8 cellular contexts compared by ENCODE assay signal in genomic region chr6:125748534-125749111, GRCh38. TPM values are rescaled to one million over a fixed set of nuclear protein-coding genes. Genes with fewer than 3 reads are reported as not detected.
A peak's percentile ranks its signal among the peaks of the same experiment; 100 is the strongest.
DNase-seq lines count a peak whose midpoint lies in the region; ATAC-seq, FAIRE-seq and TF ChIP-seq lines count a peak whose summit lies in the region.

No MANE protein-coding gene starts in this region.

- FAIRE-seq in bronchial epithelial cell (lab: Jason Lieb, UNC) = no peak

- no peak overlapping the region for H4K8ac ChIP-seq in mesenchymal stem cell (ENCODE audit: low read length)

- no peak overlapping the region for H2BK120ac ChIP-seq in mesenchymal stem cell (ENCODE audit: low read depth, low read length)

- H3K79me2 ChIP-seq in OCI-LY7 (ENCODE audit: insufficient read depth, low read depth, low read length) = no peaks in the 10 kb centered on the region

- H3K9me2 ChIP-seq in OCI-LY7 (ENCODE audit: insufficient read depth, low read length) = no peaks in the 10 kb centered on the region

- peaks cover 2% of the 10 kb centered on the region for H3K27me3 ChIP-seq in bronchial epithelial cell (ENCODE audit: control insufficient read depth, insufficient read depth, low read length)
- peaks cover 5 to 58% of the 10 kb centered on the region in 2 experiments for H3K27me3 ChIP-seq in mesenchymal stem cell (ENCODE audit: control insufficient read depth in 1 of 2, insufficient read depth in 1 of 2, low read length in 2 of 2)
- H3K27me3 ChIP-seq in uterus = peaks cover 3 to 24% of the 10 kb centered on the region in 2 donors

- no peak overlapping the region for H3K14ac ChIP-seq in mesenchymal stem cell (ENCODE audit: low read length in 2 of 2)

- no peak overlapping the region for H4K91ac ChIP-seq in mesenchymal stem cell (ENCODE audit: low read length)

- no peak overlapping the region for H3K4ac ChIP-seq in mesenchymal stem cell (ENCODE audit: low read depth in 1 of 2, low read length in 2 of 2)

- H3K4me1 ChIP-seq in OCI-LY7 (ENCODE audit: insufficient read depth, low read length, poor library complexity, severe bottlenecking) (peaks cover 46% of the 10 kb centered on the region), mesenchymal stem cell (ENCODE audit: control insufficient read depth, insufficient read depth, low read depth, low read length) (peaks cover 22% of the 10 kb centered on the region), uterus (no peaks in the 10 kb centered on the region)

- CTCF ChIA-PET in OCI-LY7 (lab: Charles Lee; ENCODE audit: unreplicated experiment) = no interaction called here

- H3K36me3 ChIP-seq in OCI-LY7 (ENCODE audit: insufficient read depth, low read length) (no peaks in the 10 kb centered on the region), bronchial epithelial cell (ENCODE audit: control insufficient read depth, insufficient read depth, low read length) (no peaks in the 10 kb centered on the region), mesenchymal stem cell (ENCODE audit: control insufficient read depth in 1 of 2, insufficient read depth in 2 of 2, low read depth in 1 of 2, low read length in 2 of 2) (no peaks in the 10 kb centered on the region), uterus (no peaks in the 10 kb centered on the region)

- no TSS peak for BruUV-seq in OCI-LY7 (replicated peaks; lab: Mats Ljungman, UMichigan)

- H3K27ac ChIP-seq in OCI-LY7 (ENCODE audit: low read depth, low read length, poor library complexity, severe bottlenecking) (no peak overlapping the region), mesenchymal stem cell (ENCODE audit: low read length, poor library complexity, severe bottlenecking) (no peak overlapping the region), uterus (peak overlapping the region; percentile 68 to 83)

- ATAC-seq in HG03457 (IDR thresholded peaks at IDR 0.05; ENCODE audit: unreplicated experiment) (no peak), HG03095 (IDR thresholded peaks at IDR 0.05; ENCODE audit: unreplicated experiment) (no peak)

- no peaks in the 10 kb centered on the region for H3K79me1 ChIP-seq in mesenchymal stem cell (replicated peaks; ENCODE audit: low read length, poor library complexity, severe bottlenecking)

- intact Hi-C loops in OCI-LY7 (cut with micrococcal nuclease; ENCODE audit: unreplicated experiment) = loop anchor here (2.0 to 5.0 kb wide), 2 partner anchors 32 to 151 kb away; no protein-coding TSS in a partner anchor
- intact Hi-C loops in uterus (cut with DNase I; ENCODE audit: low total_unique reads) = no loop called here

- H3K23ac ChIP-seq in mesenchymal stem cell (ENCODE audit: low read length in 2 of 2) = no peak overlapping the region

- no peak overlapping the region for H3K18ac ChIP-seq in mesenchymal stem cell (ENCODE audit: low read depth in 1 of 2, low read length in 2 of 2)

- H2BK5ac ChIP-seq in mesenchymal stem cell (ENCODE audit: low read depth, low read length, poor library complexity, severe bottlenecking) = no peak overlapping the region

- H2BK15ac ChIP-seq in mesenchymal stem cell (ENCODE audit: low read depth, poor library complexity, severe bottlenecking) = no peak overlapping the region

- no peaks in the 10 kb centered on the region for H4K20me1 ChIP-seq in OCI-LY7 (ENCODE audit: insufficient read depth, low read length)

- peak; percentile 64 for DNase-seq in activated CD8-positive, alpha-beta memory T cell treated with anti-CD3 and anti-CD28 coated beads for 24 hours
- no peak for DNase-seq in activated CD8-positive, alpha-beta memory T cell treated with anti-CD3 and anti-CD28 coated beads, Interleukin-2, amount 50 U/mL, for 4 hours
- DNase-seq in OCI-LY7 (ENCODE audit: low spot score) = no peak
- peak; percentile 20 for DNase-seq in bronchial epithelial cell (ENCODE audit: low read depth)
- peak; percentile 56 for DNase-seq in mesenchymal stem cell
- no peak for DNase-seq in uterus

- H3K4me2 ChIP-seq in OCI-LY7 (ENCODE audit: low read length) (peak overlapping the region; percentile 92), mesenchymal stem cell (ENCODE audit: low read length, poor library complexity, severe bottlenecking) (peak overlapping the region; percentile 96)

- H2AK5ac ChIP-seq in mesenchymal stem cell (ENCODE audit: low read length, severe bottlenecking) = no peak overlapping the region

- peak overlapping the region; percentile 73 for H3K4me3 ChIP-seq in OCI-LY7 (ENCODE audit: low read depth, low read length, poor library complexity, severe bottlenecking)
- H3K4me3 ChIP-seq in bronchial epithelial cell (ENCODE audit: low read depth, low read length) = peak overlapping the region; percentile 78
- peak overlapping the region; percentile 79 to 82 for H3K4me3 ChIP-seq in mesenchymal stem cell (ENCODE audit: insufficient read depth in 1 of 2, low read depth in 1 of 2, low read length in 2 of 2)
- H3K4me3 ChIP-seq in uterus = peak overlapping the region; percentile 34 to 71

- POLR2A ChIA-PET in OCI-LY7 (lab: Charles Lee) = interaction anchor here (0.9 kb wide), 1 partner anchor 447 kb away, joined by 3 read pairs; the partner anchor contains the start of gene HDDC2

- peak overlapping the region; percentile 63 for H3K9ac ChIP-seq in mesenchymal stem cell (ENCODE audit: low read length)

- no peak for TF ChIP-seq CTCF in OCI-LY7 (conservative IDR thresholded peaks at IDR 0.05; ENCODE audit: low read length)
- no peak for TF ChIP-seq CTCF in bronchial epithelial cell (IDR thresholded peaks at IDR 0.05; ENCODE audit: insufficient read depth, low read length, severe bottlenecking)
- no peak for TF ChIP-seq CTCF in uterus (IDR thresholded peaks at IDR 0.05)

- WGBS in mesenchymal stem cell = under 1% methylated on average over 25 of the region's 25 CpGs

- peak overlapping the region; percentile 92 for H2AFZ ChIP-seq in OCI-LY7 (ENCODE audit: low read length)
- H2AFZ ChIP-seq in mesenchymal stem cell (ENCODE audit: low read depth, low read length) = peak overlapping the region; percentile 81

- no peak for TF ChIP-seq POLR2A in uterus (IDR thresholded peaks at IDR 0.05)

- H2BK12ac ChIP-seq in mesenchymal stem cell (ENCODE audit: low read length in 2 of 2) = no peak overlapping the region

- no peaks in the 10 kb centered on the region for H3K9me3 ChIP-seq in OCI-LY7 (ENCODE audit: low read length)
- no peaks in the 10 kb centered on the region for H3K9me3 ChIP-seq in mesenchymal stem cell (ENCODE audit: control insufficient read depth, low read length)
- no peaks in the 10 kb centered on the region for H3K9me3 ChIP-seq in uterus

RNA-seq across cellular contexts. Expression of gene HEY2, which starts 0.8 kb away (rescaled TPM):
- total RNA-seq in OCI-LY7 (2014; rRNA removed; shearing (Covaris generic)) = 0.23 and 0.32 TPM in 2 replicates
- total RNA-seq in OCI-LY7 (2022) (1.3 and 2.0 TPM in 2 replicates), bronchial epithelial cell (0.13 TPM in 1 of 2 replicates, not detected in the other), uterus (1 to 10 TPM in 3 of 4 donors, under 1 TPM in 1; under 0.01 to 9.3 (median 6.9) TPM)
- polyA plus RNA-seq in mesenchymal stem cell (2013, experiment 1 of 2) = 0.29 TPM
- 0.25 TPM for polyA plus RNA-seq in mesenchymal stem cell (2013, experiment 2 of 2)

RNA-seq across cellular contexts. Expression of gene NCOA7, which starts 42.1 kb away (rescaled TPM):
- total RNA-seq in OCI-LY7 (2014; rRNA removed; shearing (Covaris generic)) = 14.8 and 18.1 TPM in 2 replicates
- 49.0 and 52.2 TPM in 2 replicates for total RNA-seq in OCI-LY7 (2022)
- total RNA-seq in bronchial epithelial cell = 39.0 and 85.9 TPM in 2 replicates
- 22.8 TPM for polyA plus RNA-seq in mesenchymal stem cell (2013, experiment 1 of 2)
- polyA plus RNA-seq in mesenchymal stem cell (2013, experiment 2 of 2) = 21.7 TPM
- total RNA-seq in uterus = 10 to 100 TPM; 17.9 to 72.8 (median 40.6) TPM

Comparison
In these comparisons a context has a peak if more than half of its experiments do, and no peak if none do; other contexts are left out.
1. DNase-seq: peak in activated CD8-positive, alpha-beta memory T cell treated with anti-CD3 and anti-CD28 coated beads for 24 hours (single experiment), bronchial epithelial cell (single experiment) and mesenchymal stem cell (single experiment); none in activated CD8-positive, alpha-beta memory T cell treated with anti-CD3 and anti-CD28 coated beads, Interleukin-2, amount 50 U/mL, for 4 hours (single experiment), OCI-LY7 (single experiment) and uterus (0 of 2).
2. H3K27ac ChIP-seq: peak in uterus (2 of 2); none in OCI-LY7 (single experiment) and mesenchymal stem cell (single experiment).
3. Peak in every context shown above with its lines, with median percentiles within 50 percentile points of each other: H3K4me3 ChIP-seq.